Comparison of ENCODE assay signal across 34 cellular contexts in the genomic region with DNA sequence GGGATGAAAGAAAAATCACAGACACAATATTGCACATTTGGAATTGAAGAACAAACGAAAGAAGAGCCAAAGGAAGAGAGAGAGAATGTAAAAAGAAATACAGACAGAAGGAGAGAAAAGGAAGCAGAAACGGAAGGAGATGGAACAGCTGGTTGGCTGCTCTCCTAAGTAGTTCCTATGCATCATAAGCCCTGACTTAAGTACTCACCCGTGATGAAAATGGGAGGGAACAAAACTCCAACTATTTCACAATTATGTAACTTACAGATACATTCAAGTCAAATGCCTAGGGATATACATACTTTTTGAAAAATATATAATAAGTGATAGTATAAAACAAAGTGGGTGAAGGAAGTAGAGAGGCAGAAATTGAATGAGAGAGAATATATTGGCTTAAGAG.
DNase-seq lines count a peak whose midpoint lies in the region; ATAC-seq and TF ChIP-seq lines count a peak whose summit lies in the region.
"Had no signal": no experiment of that assay in that cellular context is flagged by ENCODE, and none has a peak within 500 bp of the region (broad histone marks: within the 10 kb centered on the region; RNA-seq: fewer than 3 reads in every experiment).

No MANE protein-coding gene starts in this region.

- H3K4me3 ChIP-seq in IMR-90 (ENCODE audit: insufficient read depth, low read depth, low read length) (no peak overlapping the region), fibroblast of pulmonary artery (replicated peaks; ENCODE audit: low read depth, low read length) (no peak overlapping the region), neuronal stem cell (ENCODE audit: low read length in 2 of 2) (no peak overlapping the region), gastrocnemius medialis (no peak overlapping the region)
- H3K4me3 ChIP-seq: adrenal gland, BLaER1, GM12878, mucosa of descending colon, ovary, smooth muscle cell, suprapubic skin, upper lobe of right lung had no signal

- H3K4me2 ChIP-seq in IMR-90 (ENCODE audit: low read depth, low read length) (no peak overlapping the region), neuronal stem cell (ENCODE audit: insufficient read depth, low read length, poor library complexity, severe bottlenecking) (no peak overlapping the region)
- H3K4me2 ChIP-seq: BLaER1, smooth muscle cell had no signal

- intact Hi-C loops in IMR-90 (cut with micrococcal nuclease): no loop called here
- intact Hi-C loops in gastrocnemius medialis (cut with DNase I; ENCODE audit: low total_unique reads): no loop called here

- H4K5ac ChIP-seq in IMR-90 (ENCODE audit: low read depth, low read length): no peak overlapping the region

- CTCF ChIA-PET in IMR-90 (lab: Yijun Ruan, JAX): interaction anchor here (3.2 kb wide), 1 partner anchor 13 kb away, joined by 7 read pairs; no protein-coding TSS in a partner anchor

- TF ChIP-seq POLR2A in IMR-90 (IDR thresholded peaks at IDR 0.05; ENCODE audit: low read depth, low read length) (no peak), gastrocnemius medialis (IDR thresholded peaks at IDR 0.05) (no peak)

- POLR2A ChIA-PET in IMR-90 (lab: Charles Lee; ENCODE audit: unreplicated experiment): no interaction called here

- H3K4ac ChIP-seq in IMR-90 (ENCODE audit: low read depth, low read length) (no peak overlapping the region), neuronal stem cell (ENCODE audit: low read length) (no peak overlapping the region)

- no CpG with 5 or more reads among the region's 3 CpGs for WGBS in IMR-90 (ENCODE audit: extremely low coverage in 2 of 2, insufficient read length in 1 of 2), 2 experiments
- WGBS in neuronal stem cell (ENCODE audit: extremely low coverage in 2 of 2, insufficient read length in 2 of 2, insufficient replicate concordance in 1 of 2), 2 donors: no CpG with 5 or more reads among the region's 3 CpGs

- peak; percentile 27 for DNase-seq in IMR-90
- peak; percentile 48 for DNase-seq in amniotic epithelial cell (ENCODE audit: low read depth)
- peak; percentile 67 for DNase-seq in fibroblast of pulmonary artery (ENCODE audit: low read depth)
- DNase-seq in neuronal stem cell (ENCODE audit: low spot score): no peak
- no peak for DNase-seq in gastrocnemius medialis
- DNase-seq: activated CD4-positive, alpha-beta T cell treated with anti-CD3 and anti-CD28 coated beads for 36 hours; activated CD8-positive, alpha-beta memory T cell treated with anti-CD3 and anti-CD28 coated beads, Interleukin-2, amount 50 U/mL, for 48 hours; activated CD8-positive, alpha-beta T cell treated with anti-CD3 and anti-CD28 coated beads for 36 hours; activated naive CD4-positive, alpha-beta T cell treated with anti-CD3 and anti-CD28 coated beads for 36 hours; adrenal gland; DMS153; foreskin melanocyte; Kasumi-1; left cardiac atrium; mucosa of descending colon; NCI-H1048; NCI-H1694; NCI-H510A treated with DMSO at 0.1 percent for 48 hours; nephron progenitor cell; NK-92 treated with Interleukin-12 subunit alpha and Interleukin-12 subunit beta, amount 100 ng/mL, for 24 hours; ovary; SHP77 treated with DMSO at 0.1 percent for 48 hours; stimulated activated naive CD4-positive, alpha-beta T cell treated with Interleukin-2 at 50 U/mL for 16 hours; upper lobe of right lung had no signal

- TF ChIP-seq RAD21 in IMR-90 (IDR thresholded peaks at IDR 0.05; ENCODE audit: low read length): no peak

- no peak overlapping the region for H2AK9ac ChIP-seq in IMR-90 (replicated peaks; ENCODE audit: low read depth, low read length, poor library complexity)

- H4K8ac ChIP-seq in IMR-90 (ENCODE audit: low read depth in 2 of 2, low read length in 2 of 2): no peak overlapping the region
- no peak overlapping the region for H4K8ac ChIP-seq in neuronal stem cell (ENCODE audit: low read depth, low read length)

- H3K27me3 ChIP-seq in IMR-90 (ENCODE audit: control insufficient read depth, insufficient read depth, low read length): no peaks in the 10 kb centered on the region
- no peaks in the 10 kb centered on the region for H3K27me3 ChIP-seq in neuronal stem cell (ENCODE audit: control insufficient read depth in 3 of 3, insufficient read depth in 3 of 3, low read depth in 1 of 3, low read length in 3 of 3)
- no peaks in the 10 kb centered on the region for H3K27me3 ChIP-seq in gastrocnemius medialis
- H3K27me3 ChIP-seq: adrenal gland, BLaER1, ovary, suprapubic skin, upper lobe of right lung had no signal

- H2BK15ac ChIP-seq in IMR-90 (ENCODE audit: low read depth, low read length) (no peak overlapping the region), neuronal stem cell (ENCODE audit: low read length) (no peak overlapping the region)

- no peaks in the 10 kb centered on the region for H3K4me1 ChIP-seq in IMR-90 (ENCODE audit: control insufficient read depth, insufficient read depth, low read length)
- H3K4me1 ChIP-seq in neuronal stem cell (ENCODE audit: control insufficient read depth in 2 of 2, insufficient read depth in 1 of 2, low read depth in 1 of 2, low read length in 2 of 2): no peaks in the 10 kb centered on the region
- H3K4me1 ChIP-seq in gastrocnemius medialis: no peaks in the 10 kb centered on the region
- H3K4me1 ChIP-seq: adrenal gland, BLaER1, suprapubic skin had no signal

- H3K56ac ChIP-seq in IMR-90 (ENCODE audit: extremely low read depth, insufficient read depth, low read length): no peak overlapping the region

- H2BK120ac ChIP-seq in IMR-90 (ENCODE audit: low read depth, low read length) (no peak overlapping the region), neuronal stem cell (ENCODE audit: low read depth, low read length) (no peak overlapping the region)

- no TSS peak for BruUV-seq in IMR-90 (replicated peaks; lab: Mats Ljungman, UMichigan)

- H3K9ac ChIP-seq in IMR-90 (ENCODE audit: low read depth, low read length) (no peak overlapping the region), neuronal stem cell (ENCODE audit: low read depth, low read length, poor library complexity) (no peak overlapping the region)
- H3K9ac ChIP-seq: BLaER1 had no signal

- H3K79me1 ChIP-seq in IMR-90 (ENCODE audit: low read depth in 1 of 2, low read length in 2 of 2): no peaks in the 10 kb centered on the region; a peak in 1 of 4 replicates
- no peaks in the 10 kb centered on the region for H3K79me1 ChIP-seq in neuronal stem cell (ENCODE audit: low read depth, low read length)

- H3K23ac ChIP-seq in IMR-90 (ENCODE audit: low read depth, low read length): no peak overlapping the region
- H3K23ac ChIP-seq in neuronal stem cell (ENCODE audit: low read depth, low read length, poor library complexity): no peak overlapping the region

- no peak overlapping the region for H2BK20ac ChIP-seq in IMR-90 (ENCODE audit: low read depth, low read length)

- H3K9me1 ChIP-seq in IMR-90 (ENCODE audit: insufficient read depth, low read length): no peaks in the 10 kb centered on the region

- in situ Hi-C loops in IMR-90 (cut with MboI; ENCODE audit: low sequenced_read_pairs) (no loop called here), gastrocnemius medialis (cut with MboI; ENCODE audit: low sequenced_read_pairs in 4 of 4) (loop anchor here in 3 of 4 donors (25.0 kb wide), 2 partner anchors 527 to 852 kb away; no protein-coding TSS in a partner anchor)

- no peak overlapping the region for H2BK12ac ChIP-seq in neuronal stem cell (ENCODE audit: low read length)

- H2AFZ ChIP-seq in IMR-90 (replicated peaks; ENCODE audit: low read length, poor library complexity): no peak overlapping the region
- peak overlapping the region; percentile 4 for H2AFZ ChIP-seq in neuronal stem cell (ENCODE audit: low read length)

- TF ChIP-seq CTCF in IMR-90 (conservative IDR thresholded peaks at IDR 0.05; ENCODE audit: low read depth, low read length): no peak
- TF ChIP-seq CTCF in fibroblast of pulmonary artery (IDR thresholded peaks at IDR 0.05; ENCODE audit: low read length, missing control alignments): no peak
- TF ChIP-seq CTCF in gastrocnemius medialis (IDR thresholded peaks at IDR 0.05 in 4 of 5, conservative IDR thresholded peaks at IDR 0.05 in 1 of 5): no peak

- H3K18ac ChIP-seq in IMR-90 (ENCODE audit: low read depth, low read length) (no peak overlapping the region), neuronal stem cell (ENCODE audit: low read length) (no peak overlapping the region)

- dilution Hi-C loops in IMR-90 (cut with HindIII; ENCODE audit: low sequenced_read_pairs, unreplicated experiment): no loop called here

- H4K91ac ChIP-seq in IMR-90 (ENCODE audit: insufficient read depth, low read depth, low read length) (no peak overlapping the region), neuronal stem cell (ENCODE audit: low read depth, low read length, poor library complexity) (no peak overlapping the region)

- H3K14ac ChIP-seq in IMR-90 (replicated peaks; ENCODE audit: low read depth, low read length) (no peak overlapping the region), neuronal stem cell (ENCODE audit: low read length) (no peak overlapping the region)

- H3K9me3 ChIP-seq in IMR-90 (ENCODE audit: control insufficient read depth, insufficient read depth, low read length) (no peaks in the 10 kb centered on the region), neuronal stem cell (replicated peaks in 1 of 2; ENCODE audit: control insufficient read depth in 2 of 2, insufficient read depth in 1 of 2, low read depth in 1 of 2, low read length in 2 of 2) (no peaks in the 10 kb centered on the region), gastrocnemius medialis (no peaks in the 10 kb centered on the region)
- H3K9me3 ChIP-seq: adrenal gland, BLaER1, mucosa of descending colon, ovary, suprapubic skin, upper lobe of right lung had no signal

- peaks cover 3% of the 10 kb centered on the region; the same call in 1 of the 2 replicates for H3K36me3 ChIP-seq in IMR-90 (ENCODE audit: control insufficient read depth, insufficient read depth, low read length)
- peaks cover 0 to 2% of the 10 kb centered on the region in 2 donors for H3K36me3 ChIP-seq in neuronal stem cell (replicated peaks in 1 of 2; ENCODE audit: control insufficient read depth in 2 of 2, insufficient read depth in 2 of 2, low read length in 2 of 2)
- H3K36me3 ChIP-seq in gastrocnemius medialis: no peaks in the 10 kb centered on the region
- H3K36me3 ChIP-seq: adrenal gland, BLaER1, ovary, suprapubic skin, upper lobe of right lung had no signal

- no peak overlapping the region for H2BK5ac ChIP-seq in IMR-90 (ENCODE audit: low read depth, low read length, poor library complexity, severe bottlenecking)
- H2BK5ac ChIP-seq in neuronal stem cell (ENCODE audit: low read length): no peak overlapping the region

- no peak for ATAC-seq in IMR-90 (ENCODE audit: low read depth)
- ATAC-seq in GM21381 (IDR thresholded peaks at IDR 0.05; ENCODE audit: unreplicated experiment): no peak
- ATAC-seq in HG02870 (IDR thresholded peaks at IDR 0.05; ENCODE audit: unreplicated experiment): no peak
- ATAC-seq in gastrocnemius medialis: no peak
- ATAC-seq in GM18502 (IDR thresholded peaks at IDR 0.05; ENCODE audit: poor library complexity, unreplicated experiment): no peak
- ATAC-seq: activated CD4-positive, alpha-beta T cell treated with anti-CD3 and anti-CD28 coated beads for 36 hours; activated CD8-positive, alpha-beta T cell treated with anti-CD3 and anti-CD28 coated beads for 36 hours; GM12878; HCT116; HepG2; left cardiac atrium; mucosa of descending colon; upper lobe of right lung had no signal

- H2AK5ac ChIP-seq in IMR-90 (ENCODE audit: low read depth, low read length) (no peak overlapping the region), neuronal stem cell (ENCODE audit: low read depth, low read length) (no peak overlapping the region)

- no peaks in the 10 kb centered on the region for H4K20me1 ChIP-seq in IMR-90 (ENCODE audit: insufficient read depth, low read length)
- H4K20me1 ChIP-seq: BLaER1 had no signal

- H3K27ac ChIP-seq in IMR-90 (ENCODE audit: insufficient read depth, low read length) (no peak overlapping the region), neuronal stem cell (replicated peaks; ENCODE audit: low read length) (no peak overlapping the region), gastrocnemius medialis (no peak overlapping the region)
- H3K27ac ChIP-seq: adrenal gland, BLaER1, ovary, suprapubic skin, upper lobe of right lung, VCaP had no signal

Comparison
In these comparisons a context has a peak if more than half of its experiments do, and no peak if none do; other contexts are left out.
1. DNase-seq: peak in IMR-90 (single experiment), amniotic epithelial cell (single experiment) and fibroblast of pulmonary artery (single experiment); none in neuronal stem cell (single experiment) and gastrocnemius medialis (0 of 2).